Comparison of ENCODE assay signal across 8 cellular contexts in genomic region chr3:71010731-71011455, GRCh38.
DNase-seq lines count a peak whose midpoint lies in the region; ATAC-seq and TF ChIP-seq lines count a peak whose summit lies in the region.

No MANE protein-coding gene starts in this region.

- H3K36me3 Mint-ChIP-seq in type B pancreatic cell = peaks cover 25% of the 10 kb centered on the region

- ATAC-seq in GM18868 (IDR thresholded peaks at IDR 0.05; ENCODE audit: unreplicated experiment) (peak; percentile 68), HG03064 (IDR thresholded peaks at IDR 0.05; ENCODE audit: low read depth, unreplicated experiment) (peak; percentile 52)

- H3K4me3 Mint-ChIP-seq in type B pancreatic cell = no peak overlapping the region

- DNase-seq in activated CD4-positive, alpha-beta T cell treated with anti-CD3 and anti-CD28 coated beads, Interleukin-2, amount 50 U/mL, for 24 hours (ENCODE audit: low read depth in 1 of 2, low spot score in 1 of 2) = peak; percentile 30 to 78
- peak; percentile 18 for DNase-seq in kidney glomerular epithelial cell (lab: John Stamatoyannopoulos, UW)
- no peak for DNase-seq in type B pancreatic cell (ENCODE audit: extremely low spot score, unreplicated experiment)
- no peak for DNase-seq in activated gamma-delta T cell treated with Interleukin-2 at 50 U/mL for 16 hours
- DNase-seq in putamen (ENCODE audit: low spot score) = no peak
- DNase-seq in NCI-H526 treated with DMSO at 0.1 percent for 48 hours (lab: John Stamatoyannopoulos, UW) = no peak

- no peak for TF ChIP-seq CTCF in type B pancreatic cell (conservative IDR thresholded peaks at IDR 0.05)

- no peaks in the 10 kb centered on the region for H3K9me3 Mint-ChIP-seq in type B pancreatic cell

- H3K4me1 Mint-ChIP-seq in type B pancreatic cell (ENCODE audit: unreplicated experiment) = peaks cover 28% of the 10 kb centered on the region

- H3K27ac Mint-ChIP-seq in type B pancreatic cell = peak overlapping the region; percentile 36

- H3K27me3 Mint-ChIP-seq in type B pancreatic cell = no peaks in the 10 kb centered on the region

Comparison
In these comparisons a context has a peak if more than half of its experiments do, and no peak if none do; other contexts are left out.
1. DNase-seq: peak in activated CD4-positive, alpha-beta T cell treated with anti-CD3 and anti-CD28 coated beads, Interleukin-2, amount 50 U/mL, for 24 hours (2 of 2) and kidney glomerular epithelial cell (single experiment); none in type B pancreatic cell (single experiment), activated gamma-delta T cell treated with Interleukin-2 at 50 U/mL for 16 hours (single experiment), putamen (single experiment) and NCI-H526 treated with DMSO at 0.1 percent for 48 hours (single experiment).